ENCODE assay signal across 1 cellular context in genomic region chr11:67268684-67269268, GRCh38.
TF ChIP-seq lines count a peak whose summit lies in the region.

No MANE protein-coding gene starts in this region.

TF ChIP-seq in H1, 55 proteins besides CTCF, POLR2A, EP300 and RAD21:
- no peak for TF ChIP-seq RNF2 (IDR thresholded peaks at IDR 0.05; ENCODE audit: borderline replicate concordance, low read depth, low read length, missing control alignments, poor library complexity, severe bottlenecking)
- TF ChIP-seq ATF3 (IDR thresholded peaks at IDR 0.05; ENCODE audit: insufficient read depth, low read depth, low read length), result no peak
- TF ChIP-seq SRF (IDR thresholded peaks at IDR 0.05; ENCODE audit: low read depth, low read length), result no peak
- TF ChIP-seq KDM4A (IDR thresholded peaks at IDR 0.05; ENCODE audit: low read depth, low read length, severe bottlenecking), result no peak
- no peak for TF ChIP-seq SP4 (IDR thresholded peaks at IDR 0.05; ENCODE audit: low read length)
- no peak for TF ChIP-seq RBBP5 (IDR thresholded peaks at IDR 0.05; ENCODE audit: borderline replicate concordance, low read depth, low read length)
- TF ChIP-seq BACH1 (IDR thresholded peaks at IDR 0.05; ENCODE audit: low read length), result no peak
- TF ChIP-seq YY1 (IDR thresholded peaks at IDR 0.05; ENCODE audit: low read depth, low read length), result no peak
